In genomic region chrX:54529559-54530357, GRCh38 we compare ENCODE assay signal across 8 cellular contexts. TPM values are rescaled to one million over a fixed set of nuclear protein-coding genes. Genes with fewer than 3 reads are reported as not detected.
DNase-seq lines count a peak whose midpoint lies in the region; ATAC-seq, FAIRE-seq and TF ChIP-seq lines count a peak whose summit lies in the region.

Gene GNL3L, plus strand, starts transcription at chrX:54530219. Its CDS starts 2,348 bp downstream, at chrX:54532567.

- no peak for FAIRE-seq in bronchial epithelial cell (lab: Jason Lieb, UNC)

- H3K27me3 ChIP-seq in bronchial epithelial cell (ENCODE audit: control insufficient read depth, insufficient read depth, low read length) = no peaks in the 10 kb centered on the region

- no peaks in the 10 kb centered on the region for H3K36me3 ChIP-seq in bronchial epithelial cell (ENCODE audit: control insufficient read depth, insufficient read depth, low read length)

- H3K4me3 ChIP-seq in WI38 (ENCODE audit: low read depth, low read length) (peak within 1 kb of the TSS; percentile 78), bronchial epithelial cell (ENCODE audit: low read depth, low read length) (peak within 1 kb of the TSS; percentile 80)

- TF ChIP-seq CTCF in WI38 (IDR thresholded peaks at IDR 0.05; ENCODE audit: low read depth, low read length) = no peak
- TF ChIP-seq CTCF in bronchial epithelial cell (IDR thresholded peaks at IDR 0.05; ENCODE audit: insufficient read depth, low read length, severe bottlenecking) = no peak

- peak; percentile 71 for DNase-seq in ACHN
- peak; percentile 99 for DNase-seq in NCI-H2227 treated with DMSO at 0.1 percent for 48 hours (lab: John Stamatoyannopoulos, UW)
- DNase-seq in bronchial epithelial cell (ENCODE audit: low read depth) = peak; percentile 67
- peak; percentile 63 for DNase-seq in inferior parietal cortex (ENCODE audit: extremely low spot score)
- peak; percentile 50 for DNase-seq in smooth muscle cell of the brain vasculature (ENCODE audit: low read depth, low spot score)

- in situ Hi-C loops in ACHN (cut with HindIII; ENCODE audit: low pct_ligation_motif_present, low pct_unique_long_range_greater_than_20kb, low sequenced_read_pairs) = no loop called here

- peak; percentile 86 for ATAC-seq in GM18909 (IDR thresholded peaks at IDR 0.05; ENCODE audit: poor library complexity, unreplicated experiment)
- ATAC-seq in HG03175 (IDR thresholded peaks at IDR 0.05; ENCODE audit: unreplicated experiment) = peak; percentile 88

RNA-seq across cellular contexts. Expression of gene GNL3L, which starts in this region (rescaled TPM):
- 20.5 and 26.9 TPM in 2 replicates for total RNA-seq in bronchial epithelial cell

Comparison
In these comparisons a context has a peak if more than half of its experiments do, and no peak if none do; other contexts are left out.
1. Peak in every context shown above with its lines: DNase-seq, ATAC-seq and H3K4me3 ChIP-seq.